1 cellular context compared by ENCODE assay signal in genomic region chr17:59167571-59168001, GRCh38.
TF ChIP-seq lines count a peak whose summit lies in the region.

No MANE protein-coding gene starts in this region.

TF ChIP-seq in HepG2, 621 proteins besides CTCF, POLR2A, EP300 and RAD21:
- TF ChIP-seq ZNF678 (CRISPR knock-in tag; IDR thresholded peaks at IDR 0.05) (no peak), PRDM10 (CRISPR knock-in tag; IDR thresholded peaks at IDR 0.05; ENCODE audit: low read depth) (no peak), TBP (CRISPR knock-in tag; IDR thresholded peaks at IDR 0.05) (no peak), ZBED4 (CRISPR knock-in tag; IDR thresholded peaks at IDR 0.05; ENCODE audit: borderline replicate concordance) (no peak), SYNCRIP (IDR thresholded peaks at IDR 0.05; ENCODE audit: insufficient read depth, low read depth, low read length) (no peak), ZNF280B (CRISPR knock-in tag; IDR thresholded peaks at IDR 0.05; ENCODE audit: borderline replicate concordance) (no peak), KLF12 (CRISPR knock-in tag; IDR thresholded peaks at IDR 0.05; ENCODE audit: borderline replicate concordance) (no peak), CSRNP2 (CRISPR knock-in tag; conservative IDR thresholded peaks at IDR 0.05; ENCODE audit: low read depth) (no peak), ZBTB46 (CRISPR knock-in tag; IDR thresholded peaks at IDR 0.05; ENCODE audit: borderline replicate concordance) (no peak), KLF16 (CRISPR knock-in tag; IDR thresholded peaks at IDR 0.05) (no peak), ZNF501 (CRISPR knock-in tag; IDR thresholded peaks at IDR 0.05) (no peak), ATF4 (CRISPR knock-in tag; IDR thresholded peaks at IDR 0.05) (no peak), ZBTB3 (CRISPR knock-in tag; IDR thresholded peaks at IDR 0.05; ENCODE audit: borderline replicate concordance, low read depth) (no peak), ZNF224 (CRISPR knock-in tag; IDR thresholded peaks at IDR 0.05) (no peak), ZNF234 (CRISPR knock-in tag; conservative IDR thresholded peaks at IDR 0.05) (no peak), ZHX1 (CRISPR knock-in tag; IDR thresholded peaks at IDR 0.05; ENCODE audit: low read depth) (no peak), SRSF4 (IDR thresholded peaks at IDR 0.05; ENCODE audit: low read depth, low read length, poor library complexity, severe bottlenecking) (no peak), HDAC1 (CRISPR knock-in tag; IDR thresholded peaks at IDR 0.05) (no peak)
